Comparison of ENCODE assay signal across 8 cellular contexts in the genomic region with DNA sequence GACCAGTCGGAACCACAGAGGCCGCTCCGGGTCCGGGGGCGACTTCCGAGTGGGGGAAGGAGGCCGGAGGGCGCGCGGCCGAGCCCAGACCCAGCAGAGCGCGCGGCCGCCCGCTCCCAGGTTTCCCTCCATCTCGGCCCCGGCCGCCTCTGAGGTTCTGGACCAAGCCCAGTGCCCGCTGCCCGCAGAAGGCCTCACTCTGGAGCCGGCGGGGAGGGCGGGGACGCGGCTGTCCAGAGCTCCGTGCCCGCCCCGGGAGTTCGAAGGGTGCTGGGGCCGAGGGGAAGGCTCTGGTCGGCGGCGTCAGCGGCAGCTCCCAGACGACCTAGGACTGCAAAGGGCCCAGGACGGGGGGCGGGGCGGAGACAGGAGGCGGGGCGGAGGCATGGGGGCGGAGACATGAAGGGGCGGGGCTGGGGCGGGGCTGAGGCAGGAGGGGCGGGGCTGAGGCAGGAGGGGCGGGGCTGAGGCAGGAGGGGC. TPM values are rescaled to one million over a fixed set of nuclear protein-coding genes. Genes with fewer than 3 reads are reported as not detected.
DNase-seq lines count a peak whose midpoint lies in the region; ATAC-seq and TF ChIP-seq lines count a peak whose summit lies in the region.

No MANE protein-coding gene starts in this region.

- WGBS in stomach, 5 donors, result 1 to 9% (median 2%) methylated on average over 16 to 46 of the region's 46 CpGs

- intact Hi-C loops in natural killer cell (cut with micrococcal nuclease) (loop anchor here (10.0 kb wide), 1 partner anchor 295 kb away; no protein-coding TSS in a partner anchor), stomach (cut with DNase I; ENCODE audit: low total_unique reads) (no loop called here)

- no peak for TF ChIP-seq POLR2A in stomach (IDR thresholded peaks at IDR 0.05)

- peaks cover 18 to 35% (median 29%) of the 10 kb centered on the region in 4 donors for H3K9me3 ChIP-seq in stomach

- DNase-seq in 8988T, result peak; percentile 45
- peak; percentile 37 for DNase-seq in HCEC 1CT
- DNase-seq in activated CD4-positive, alpha-beta T cell treated with anti-CD3 and anti-CD28 coated beads, Interleukin-2, amount 50 U/mL, for 4 hours, result peak; percentile 69 to 74
- DNase-seq in epithelial cell of proximal tubule (ENCODE audit: low read depth), result no peak
- peak; percentile 51 for DNase-seq in natural killer cell
- DNase-seq in stomach, result peak; percentile 62

- H3K4me3 ChIP-seq in epithelial cell of proximal tubule (ENCODE audit: low read depth, low read length) (peak overlapping the region; percentile 41), stomach (peak overlapping the region; percentile 44 to 56 (median 48))

- H3K4me1 Mint-ChIP-seq in natural killer cell, result no peaks in the 10 kb centered on the region

- peaks cover 0 to 51% (median 22%) of the 10 kb centered on the region in 3 donors for H3K27me3 ChIP-seq in stomach

- no peak overlapping the region for H3K27ac Mint-ChIP-seq in natural killer cell

- H3K9me3 Mint-ChIP-seq in natural killer cell, result peaks cover 4 to 9% of the 10 kb centered on the region in 2 donors

- peaks cover 9 to 29% (median 20%) of the 10 kb centered on the region in 4 donors for H3K4me1 ChIP-seq in stomach

- H3K27ac ChIP-seq in stomach, result peak overlapping the region in 2 of 5 donors; percentile 25 to 44

- TF ChIP-seq EP300 in stomach (IDR thresholded peaks at IDR 0.05), result no peak

- H3K36me3 Mint-ChIP-seq in natural killer cell, result peaks cover 18% of the 10 kb centered on the region

- ATAC-seq in natural killer cell (peak; percentile 79 to 89 (median 83)), GM21737 (IDR thresholded peaks at IDR 0.05; ENCODE audit: unreplicated experiment) (no peak), GM19455 (IDR thresholded peaks at IDR 0.05; ENCODE audit: unreplicated experiment) (no peak)

- H3K27me3 Mint-ChIP-seq in natural killer cell (ENCODE audit: low read depth in 2 of 2), result peaks cover 33 to 35% of the 10 kb centered on the region in 2 donors

- TF ChIP-seq CTCF in epithelial cell of proximal tubule (conservative IDR thresholded peaks at IDR 0.05; ENCODE audit: low read depth, low read length) (no peak), natural killer cell (IDR thresholded peaks at IDR 0.05) (no peak), stomach (IDR thresholded peaks at IDR 0.05) (no peak)

- H3K4me3 Mint-ChIP-seq in natural killer cell, result peak overlapping the region; percentile 8

- no peaks in the 10 kb centered on the region for H3K36me3 ChIP-seq in stomach

RNA-seq across cellular contexts. Expression of gene SLC19A1, which starts 48.0 kb away (rescaled TPM):
- total RNA-seq in epithelial cell of proximal tubule (19.3 and 34.7 TPM in 2 replicates), natural killer cell (1 to 10 TPM; 2.5 to 9.0 (median 4.9) TPM), stomach (10 to 100 TPM in 1 of 5 donors, 1 to 10 TPM in 4; 3.1 to 23.3 (median 3.9) TPM)
- 1 to 10 TPM; 2.9 to 9.9 (median 6.7) TPM for polyA plus RNA-seq in stomach

RNA-seq across cellular contexts. Expression of gene PCBP3, which starts 53.2 kb away (rescaled TPM):
- total RNA-seq in epithelial cell of proximal tubule (1.4 TPM in 1 of 2 replicates, not detected in the other), natural killer cell (1 to 10 TPM in 1 of 3 donors, under 1 TPM in 2; 0.50 to 3.0 (median 0.52) TPM), stomach (10 to 100 TPM in 1 of 5 donors, 1 to 10 TPM in 1, not detected in 3; 4.2 to 10.9 TPM)
- polyA plus RNA-seq in stomach, result 1 to 10 TPM; 1.8 to 3.3 (median 2.4) TPM

Comparison
In these comparisons a context has a peak if more than half of its experiments do, and no peak if none do; other contexts are left out.
1. ATAC-seq: peak in natural killer cell (3 of 3); none in GM21737 (single experiment) and GM19455 (single experiment).